Comparison of ENCODE assay signal across 9 cellular contexts in the genomic region with DNA sequence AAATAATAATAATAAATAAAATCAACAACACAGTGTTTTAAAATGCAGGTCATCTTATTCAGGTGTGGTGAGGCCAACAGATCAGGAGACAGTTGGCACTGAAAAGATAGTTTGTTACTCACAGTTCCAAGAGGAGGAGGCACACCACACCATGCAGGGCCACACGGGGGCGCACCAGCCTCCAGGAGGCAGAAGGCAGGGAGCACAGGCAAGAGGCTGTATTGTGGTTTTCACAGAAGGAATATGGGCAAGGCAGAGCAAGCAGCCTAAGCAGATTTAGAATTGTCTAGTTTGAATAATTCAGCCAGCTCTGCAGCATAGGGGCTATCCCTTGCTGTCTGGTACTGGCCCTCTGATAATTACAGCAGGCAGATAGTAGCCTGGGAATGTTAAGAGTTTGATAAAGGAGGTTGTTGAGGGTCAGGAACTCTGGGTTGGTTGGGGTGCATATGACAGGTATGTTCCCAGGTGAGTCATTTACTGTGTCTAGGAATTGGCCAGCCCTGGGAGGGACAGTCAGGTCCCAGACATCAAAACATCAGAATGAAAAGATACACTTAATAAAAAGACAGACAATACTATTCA. TPM values are rescaled to one million over a fixed set of nuclear protein-coding genes. Genes with fewer than 3 reads are reported as not detected.
DNase-seq lines count a peak whose midpoint lies in the region; ATAC-seq and TF ChIP-seq lines count a peak whose summit lies in the region.
"Had no signal": no experiment of that assay in that cellular context is flagged by ENCODE, and none has a peak within 500 bp of the region (broad histone marks: within the 10 kb centered on the region; RNA-seq: fewer than 3 reads in every experiment).

No MANE protein-coding gene starts in this region.

- DNase-seq in activated CD4-positive, CD25-positive, alpha-beta regulatory T cell treated with anti-CD3 and anti-CD28 coated beads, Interleukin-2, amount 50 U/mL, for 72 hours, result peak; percentile 48
- no peak for DNase-seq in activated CD4-positive, CD25-positive, alpha-beta regulatory T cell (lab: John Stamatoyannopoulos, UW)
- DNase-seq in activated CD4-positive, alpha-beta T cell treated with anti-CD3 and anti-CD28 coated beads, Interleukin-2, amount 10 ng/mL, durations not matched to agents 7 days and 5 days, result peak; percentile 37
- peak; percentile 80 for DNase-seq in glutamatergic neuron
- DNase-seq in stimulated activated naive CD8-positive, alpha-beta T cell treated with anti-CD3 and anti-CD28 coated beads, Interleukin-15, Interleukin-2, amounts not matched to agents 100 U/mL and 50 U/mL, for 24 hours, result peak; percentile 67

- H3K36me3 ChIP-seq in Loucy (ENCODE audit: insufficient read depth, low read length), result no peaks in the 10 kb centered on the region

- TF ChIP-seq CTCF in Loucy (conservative IDR thresholded peaks at IDR 0.05; ENCODE audit: low read length) (peak; percentile 88), glutamatergic neuron (IDR thresholded peaks at IDR 0.05; ENCODE audit: partially characterized antibody, unreplicated experiment) (peak; percentile 70)

- H3K9me3 ChIP-seq in Loucy (ENCODE audit: insufficient read depth, low read depth, low read length), result no peaks in the 10 kb centered on the region

- no peaks in the 10 kb centered on the region for H3K36me3 Mint-ChIP-seq in activated CD4-positive, alpha-beta T cell treated with anti-CD3 and anti-CD28 coated beads, Interleukin-2, amount 10 ng/mL, durations not matched to agents 7 days and 5 days (ENCODE audit: low read depth)
- H3K36me3 Mint-ChIP-seq in glutamatergic neuron (ENCODE audit: unreplicated experiment), result no peaks in the 10 kb centered on the region
- H3K36me3 Mint-ChIP-seq: activated naive CD8-positive, alpha-beta T cell had no signal

- no peaks in the 10 kb centered on the region for H4K20me1 ChIP-seq in Loucy (ENCODE audit: insufficient read depth, low read length, poor library complexity, severe bottlenecking)

- no peaks in the 10 kb centered on the region for H3K9me2 ChIP-seq in Loucy (replicated peaks; ENCODE audit: low read depth, low read length)

- no peak overlapping the region for H3K4me3 ChIP-seq in Loucy (ENCODE audit: low read length, poor library complexity, severe bottlenecking)

- H3F3A ChIP-seq in Loucy (ENCODE audit: low read depth), result no peaks in the 10 kb centered on the region

- no peak overlapping the region for H3K27ac Mint-ChIP-seq in activated CD4-positive, alpha-beta T cell treated with anti-CD3 and anti-CD28 coated beads, Interleukin-2, amount 10 ng/mL, durations not matched to agents 7 days and 5 days
- H3K27ac Mint-ChIP-seq in glutamatergic neuron (ENCODE audit: unreplicated experiment), result no peak overlapping the region
- H3K27ac Mint-ChIP-seq: activated naive CD8-positive, alpha-beta T cell had no signal

- no peaks in the 10 kb centered on the region for H3K4me1 ChIP-seq in Loucy (ENCODE audit: insufficient read depth, low read length, poor library complexity, severe bottlenecking)

- CTCF ChIA-PET in activated CD4-positive, alpha-beta T cell treated with anti-CD3 and anti-CD28 coated beads, Interleukin-2, amount 10 ng/mL, durations not matched to agents 7 days and 5 days (lab: Charles Lee), result interaction anchor here (1.3 kb wide), 2 partner anchors 8 to 9 kb away, joined by 3 read pairs; no protein-coding TSS in a partner anchor

- no peak overlapping the region for H3K4me2 ChIP-seq in Loucy (ENCODE audit: low read depth, low read length, poor library complexity, severe bottlenecking)

- POLR2A ChIA-PET in activated CD4-positive, alpha-beta T cell treated with anti-CD3 and anti-CD28 coated beads, Interleukin-2, amount 10 ng/mL, durations not matched to agents 7 days and 5 days (lab: Charles Lee), result no interaction called here

- peak; percentile 61 for ATAC-seq in stimulated activated naive CD8-positive, alpha-beta T cell treated with anti-CD3 and anti-CD28 coated beads, Interleukin-15, Interleukin-2, amounts not matched to agents 100 U/mL and 50 U/mL, for 24 hours
- no peak for ATAC-seq in HG02571 (IDR thresholded peaks at IDR 0.05; ENCODE audit: unreplicated experiment)
- ATAC-seq in HG03097 (IDR thresholded peaks at IDR 0.05; ENCODE audit: low FRiP score, unreplicated experiment), result no peak

- H3K9ac ChIP-seq in Loucy (ENCODE audit: low read depth, low read length, poor library complexity, severe bottlenecking), result no peak overlapping the region

- no peaks in the 10 kb centered on the region for H3K9me3 Mint-ChIP-seq in activated CD4-positive, alpha-beta T cell treated with anti-CD3 and anti-CD28 coated beads, Interleukin-2, amount 10 ng/mL, durations not matched to agents 7 days and 5 days
- H3K9me3 Mint-ChIP-seq in glutamatergic neuron (ENCODE audit: unreplicated experiment), result no peaks in the 10 kb centered on the region

- H3K27me3 Mint-ChIP-seq in activated CD4-positive, alpha-beta T cell treated with anti-CD3 and anti-CD28 coated beads, Interleukin-2, amount 10 ng/mL, durations not matched to agents 7 days and 5 days, result peaks cover 5% of the 10 kb centered on the region
- no peaks in the 10 kb centered on the region for H3K27me3 Mint-ChIP-seq in glutamatergic neuron (ENCODE audit: unreplicated experiment)

- no peak overlapping the region for H3K4me3 Mint-ChIP-seq in activated CD4-positive, alpha-beta T cell treated with anti-CD3 and anti-CD28 coated beads, Interleukin-2, amount 10 ng/mL, durations not matched to agents 7 days and 5 days
- H3K4me3 Mint-ChIP-seq in glutamatergic neuron (ENCODE audit: unreplicated experiment), result no peak overlapping the region
- H3K4me3 Mint-ChIP-seq: activated naive CD8-positive, alpha-beta T cell had no signal

- H3K4me1 Mint-ChIP-seq in activated CD4-positive, alpha-beta T cell treated with anti-CD3 and anti-CD28 coated beads, Interleukin-2, amount 10 ng/mL, durations not matched to agents 7 days and 5 days, result no peaks in the 10 kb centered on the region
- H3K4me1 Mint-ChIP-seq in glutamatergic neuron (ENCODE audit: low read depth, unreplicated experiment), result peaks cover 24% of the 10 kb centered on the region

- no peak overlapping the region for H2AFZ ChIP-seq in Loucy (ENCODE audit: low read length)

- H3K27me3 ChIP-seq in Loucy (ENCODE audit: insufficient read depth, low read length, poor library complexity, severe bottlenecking), result no peaks in the 10 kb centered on the region

- H3K79me2 ChIP-seq in Loucy (ENCODE audit: insufficient read depth, low read length), result no peaks in the 10 kb centered on the region

RNA-seq across cellular contexts. Expression of a gene that starts 31.3 kb away (rescaled TPM):
- not detected for total RNA-seq in activated CD4-positive, alpha-beta T cell treated with anti-CD3 and anti-CD28 coated beads, Interleukin-2, amount 10 ng/mL, durations not matched to agents 7 days and 5 days
- not detected for total RNA-seq in glutamatergic neuron (ENCODE audit: unreplicated experiment)

Comparison
In these comparisons a context has a peak if more than half of its experiments do, and no peak if none do; other contexts are left out.
1. DNase-seq: peak in activated CD4-positive, CD25-positive, alpha-beta regulatory T cell treated with anti-CD3 and anti-CD28 coated beads, Interleukin-2, amount 50 U/mL, for 72 hours (single experiment), activated CD4-positive, alpha-beta T cell treated with anti-CD3 and anti-CD28 coated beads, Interleukin-2, amount 10 ng/mL, durations not matched to agents 7 days and 5 days (single experiment), glutamatergic neuron (single experiment) and stimulated activated naive CD8-positive, alpha-beta T cell treated with anti-CD3 and anti-CD28 coated beads, Interleukin-15, Interleukin-2, amounts not matched to agents 100 U/mL and 50 U/mL, for 24 hours (single experiment); none in activated CD4-positive, CD25-positive, alpha-beta regulatory T cell (0 of 4).